In genomic region chr11:44943118-44943517, GRCh38 we compare ENCODE assay signal across 9 cellular contexts. TPM values are rescaled to one million over a fixed set of nuclear protein-coding genes. Genes with fewer than 3 reads are reported as not detected.
DNase-seq lines count a peak whose midpoint lies in the region; ATAC-seq and TF ChIP-seq lines count a peak whose summit lies in the region.
"Had no signal": no experiment of that assay in that cellular context is flagged by ENCODE, and none has a peak within 500 bp of the region (broad histone marks: within the 10 kb centered on the region; RNA-seq: fewer than 3 reads in every experiment).

No MANE protein-coding gene starts in this region.

- H3K27ac Mint-ChIP-seq in WTC11 = 0 out of 2 replicates have a peak overlapping the region, but pooled peaks have one; percentile 71
- peak overlapping the region; percentile 73 for H3K27ac Mint-ChIP-seq in progenitor cell of endocrine pancreas

- H3K27me3 Mint-ChIP-seq in WTC11 (ENCODE audit: low read depth) (no peaks in the 10 kb centered on the region), progenitor cell of endocrine pancreas (no peaks in the 10 kb centered on the region)

- no peak for TF ChIP-seq CTCF in WTC11 (IDR thresholded peaks at IDR 0.05)
- TF ChIP-seq CTCF in progenitor cell of endocrine pancreas (IDR thresholded peaks at IDR 0.05; ENCODE audit: unreplicated experiment) = no peak

- H3K4me3 Mint-ChIP-seq in WTC11 = no peak overlapping the region
- H3K4me3 Mint-ChIP-seq in progenitor cell of endocrine pancreas (ENCODE audit: low read depth) = no peak overlapping the region

- H3K9me3 Mint-ChIP-seq in WTC11 = peaks cover 4% of the 10 kb centered on the region
- no peaks in the 10 kb centered on the region for H3K9me3 Mint-ChIP-seq in progenitor cell of endocrine pancreas (ENCODE audit: low read depth)

- peaks cover 50% of the 10 kb centered on the region for H3K4me1 Mint-ChIP-seq in WTC11
- H3K4me1 Mint-ChIP-seq in progenitor cell of endocrine pancreas (ENCODE audit: low read depth) = peaks cover 7% of the 10 kb centered on the region

- ATAC-seq in HG03108 (IDR thresholded peaks at IDR 0.05; ENCODE audit: unreplicated experiment) (peak; percentile 74), WTC11 (no peak)
- ATAC-seq: psoas muscle had no signal

- POLR2A ChIA-PET in WTC11 (lab: Charles Lee) = interaction anchor here (0.6 kb wide), 1 partner anchor 158 kb away, joined by 3 read pairs; no protein-coding TSS in a partner anchor

- CTCF ChIA-PET in WTC11 (lab: Charles Lee) = interaction anchor here (0.9 to 6.5 kb wide), 8 partner anchors 12 to 168 kb away, joined by 3 to 55 read pairs (median 10); no protein-coding TSS in a partner anchor

- H3K36me3 Mint-ChIP-seq in WTC11 (peaks cover 5% of the 10 kb centered on the region), progenitor cell of endocrine pancreas (ENCODE audit: insufficient read depth) (peaks cover 3% of the 10 kb centered on the region)

- peak; percentile 49 for DNase-seq in NCI-H1436 (lab: John Stamatoyannopoulos, UW)
- DNase-seq in NCI-H1436 treated with DMSO at 0.1 percent for 48 hours (lab: John Stamatoyannopoulos, UW) = no peak
- no peak for DNase-seq in WTC11 (ENCODE audit: low spot score)
- DNase-seq in progenitor cell of endocrine pancreas (ENCODE audit: low spot score, unreplicated experiment) = no peak
- DNase-seq in NCI-H1930 (lab: John Stamatoyannopoulos, UW) = no peak
- DNase-seq in NCI-H526 treated with DMSO at 0.1 percent for 48 hours (lab: John Stamatoyannopoulos, UW) = no peak
- DNase-seq in dermis blood vessel endothelial cell = no peak

TF ChIP-seq in WTC11, 78 proteins besides CTCF, POLR2A, EP300 and RAD21:
- TF ChIP-seq, protein P1, sequence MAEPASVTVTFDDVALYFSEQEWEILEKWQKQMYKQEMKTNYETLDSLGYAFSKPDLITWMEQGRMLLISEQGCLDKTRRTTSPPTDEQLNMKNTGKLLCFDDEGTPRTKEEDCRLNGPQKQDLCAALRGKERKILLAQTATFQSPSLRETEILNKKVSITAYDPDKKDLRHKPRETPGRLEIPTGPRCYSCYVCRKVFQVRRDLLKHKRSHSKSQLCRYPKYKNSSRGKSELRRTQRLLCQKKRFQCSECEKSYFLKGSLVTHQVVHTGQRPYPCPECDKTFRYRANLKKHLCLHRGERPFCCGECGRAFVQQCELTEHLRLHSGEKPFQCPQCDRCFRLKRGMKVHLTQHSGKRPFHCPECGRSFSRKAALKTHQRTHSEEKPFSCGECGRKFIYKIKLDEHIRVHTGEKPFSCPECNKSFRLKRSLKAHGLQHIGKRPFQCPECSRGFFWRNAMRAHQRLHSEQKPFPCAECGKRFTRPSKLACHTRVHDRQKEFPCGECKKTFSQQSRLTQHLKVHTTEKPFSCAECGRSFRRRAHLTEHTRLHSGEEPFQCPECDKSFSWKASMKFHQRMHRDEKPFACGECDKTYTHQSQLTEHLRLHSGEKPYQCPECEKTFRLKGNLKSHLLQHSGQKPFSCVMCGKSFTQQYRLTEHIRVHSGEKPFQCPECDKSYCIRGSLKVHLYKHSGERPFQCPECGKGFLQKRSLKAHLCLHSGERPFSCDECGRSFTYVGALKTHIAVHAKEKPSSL (CRISPR knock-in tag; conservative IDR thresholded peaks at IDR 0.05) = no peak
- TF ChIP-seq, protein P2, sequence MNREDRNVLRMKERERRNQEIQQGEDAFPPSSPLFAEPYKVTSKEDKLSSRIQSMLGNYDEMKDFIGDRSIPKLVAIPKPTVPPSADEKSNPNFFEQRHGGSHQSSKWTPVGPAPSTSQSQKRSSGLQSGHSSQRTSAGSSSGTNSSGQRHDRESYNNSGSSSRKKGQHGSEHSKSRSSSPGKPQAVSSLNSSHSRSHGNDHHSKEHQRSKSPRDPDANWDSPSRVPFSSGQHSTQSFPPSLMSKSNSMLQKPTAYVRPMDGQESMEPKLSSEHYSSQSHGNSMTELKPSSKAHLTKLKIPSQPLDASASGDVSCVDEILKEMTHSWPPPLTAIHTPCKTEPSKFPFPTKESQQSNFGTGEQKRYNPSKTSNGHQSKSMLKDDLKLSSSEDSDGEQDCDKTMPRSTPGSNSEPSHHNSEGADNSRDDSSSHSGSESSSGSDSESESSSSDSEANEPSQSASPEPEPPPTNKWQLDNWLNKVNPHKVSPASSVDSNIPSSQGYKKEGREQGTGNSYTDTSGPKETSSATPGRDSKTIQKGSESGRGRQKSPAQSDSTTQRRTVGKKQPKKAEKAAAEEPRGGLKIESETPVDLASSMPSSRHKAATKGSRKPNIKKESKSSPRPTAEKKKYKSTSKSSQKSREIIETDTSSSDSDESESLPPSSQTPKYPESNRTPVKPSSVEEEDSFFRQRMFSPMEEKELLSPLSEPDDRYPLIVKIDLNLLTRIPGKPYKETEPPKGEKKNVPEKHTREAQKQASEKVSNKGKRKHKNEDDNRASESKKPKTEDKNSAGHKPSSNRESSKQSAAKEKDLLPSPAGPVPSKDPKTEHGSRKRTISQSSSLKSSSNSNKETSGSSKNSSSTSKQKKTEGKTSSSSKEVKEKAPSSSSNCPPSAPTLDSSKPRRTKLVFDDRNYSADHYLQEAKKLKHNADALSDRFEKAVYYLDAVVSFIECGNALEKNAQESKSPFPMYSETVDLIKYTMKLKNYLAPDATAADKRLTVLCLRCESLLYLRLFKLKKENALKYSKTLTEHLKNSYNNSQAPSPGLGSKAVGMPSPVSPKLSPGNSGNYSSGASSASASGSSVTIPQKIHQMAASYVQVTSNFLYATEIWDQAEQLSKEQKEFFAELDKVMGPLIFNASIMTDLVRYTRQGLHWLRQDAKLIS (CRISPR knock-in tag; IDR thresholded peaks at IDR 0.05; ENCODE audit: borderline replicate concordance) = no peak
- no peak for TF ChIP-seq NFE2L1 (CRISPR knock-in tag; IDR thresholded peaks at IDR 0.05)
- TF ChIP-seq, protein P3, sequence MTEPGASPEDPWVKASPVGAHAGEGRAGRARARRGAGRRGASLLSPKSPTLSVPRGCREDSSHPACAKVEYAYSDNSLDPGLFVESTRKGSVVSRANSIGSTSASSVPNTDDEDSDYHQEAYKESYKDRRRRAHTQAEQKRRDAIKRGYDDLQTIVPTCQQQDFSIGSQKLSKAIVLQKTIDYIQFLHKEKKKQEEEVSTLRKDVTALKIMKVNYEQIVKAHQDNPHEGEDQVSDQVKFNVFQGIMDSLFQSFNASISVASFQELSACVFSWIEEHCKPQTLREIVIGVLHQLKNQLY (CRISPR knock-in tag; IDR thresholded peaks at IDR 0.05) = no peak

RNA-seq across cellular contexts. Expression of gene TP53I11, which starts 7.6 kb away (rescaled TPM):
- total RNA-seq in WTC11 (2021) (42.4 to 44.2 TPM (median 42.9 TPM) in 3 replicates), progenitor cell of endocrine pancreas (71.8 and 82.8 TPM in 2 replicates), dermis blood vessel endothelial cell (31.0 and 47.1 TPM in 2 replicates)
